16 cellular contexts compared by ENCODE assay signal in the genomic region with DNA sequence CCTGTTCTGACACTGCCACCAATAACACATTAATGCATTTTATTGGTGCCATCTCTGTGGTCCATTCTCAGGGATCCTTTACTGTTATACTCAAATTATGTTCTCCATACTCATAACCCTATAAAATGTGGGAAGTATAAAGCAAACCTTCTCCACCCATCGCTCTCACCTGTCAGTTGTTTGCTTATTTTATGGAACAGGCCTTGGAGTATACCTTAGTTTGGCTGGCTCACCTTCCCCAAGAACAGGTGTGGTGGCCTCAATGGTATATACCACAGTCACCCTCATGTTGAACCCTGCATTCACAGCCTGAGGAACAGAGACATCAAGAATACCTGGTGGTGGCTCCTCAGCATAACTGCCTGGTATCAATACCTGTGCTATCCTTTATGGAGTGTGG.
DNase-seq lines count a peak whose midpoint lies in the region; ATAC-seq and TF ChIP-seq lines count a peak whose summit lies in the region.
"Had no signal": no experiment of that assay in that cellular context is flagged by ENCODE, and none has a peak within 500 bp of the region (broad histone marks: within the 10 kb centered on the region; RNA-seq: fewer than 3 reads in every experiment).

No MANE protein-coding gene starts in this region.

- TF ChIP-seq CTCF in colonic mucosa (IDR thresholded peaks at IDR 0.05), result no peak
- TF ChIP-seq CTCF in mucosa of descending colon (IDR thresholded peaks at IDR 0.05), result no peak

- DNase-seq in colonic mucosa, result peak; percentile 50
- peak in 1 of 3 donors; percentile 34 for DNase-seq in mucosa of descending colon
- DNase-seq in DMS 273 treated with DMSO at 0.1 percent for 48 hours (lab: John Stamatoyannopoulos, UW), result no peak
- DNase-seq: 8988T; ACHN; BE2C; C1 segment of cervical spinal cord; CD4-positive, alpha-beta memory T cell; CD4-positive, CD25-positive, alpha-beta regulatory T cell; CD8-positive, alpha-beta memory T cell; COR-L47; DMS79 treated with DMSO at 0.1 percent for 48 hours; GF-D8 had no signal

- peak; percentile 94 for ATAC-seq in mucosa of descending colon
- no peak for ATAC-seq in HG03095 (IDR thresholded peaks at IDR 0.05; ENCODE audit: unreplicated experiment)
- no peak for ATAC-seq in GM21526 (IDR thresholded peaks at IDR 0.05; ENCODE audit: low FRiP score, unreplicated experiment)

- H3K27me3 ChIP-seq in colonic mucosa, result no peaks in the 10 kb centered on the region
- H3K27me3 ChIP-seq: BE2C, BLaER1 had no signal

- H3K9ac ChIP-seq in colonic mucosa (ENCODE audit: low read depth in 2 of 2, low read length in 2 of 2), result no peak overlapping the region
- H3K9ac ChIP-seq: BLaER1 had no signal

- H3K27ac ChIP-seq in colonic mucosa, result no peak overlapping the region
- H3K27ac ChIP-seq: BLaER1 had no signal

- H3K36me3 ChIP-seq in colonic mucosa (no peaks in the 10 kb centered on the region), mucosa of descending colon (ENCODE audit: low read depth) (no peaks in the 10 kb centered on the region)
- H3K36me3 ChIP-seq: BE2C, BLaER1 had no signal

- intact Hi-C loops in colonic mucosa (cut with DNase I) (no loop called here), mucosa of descending colon (cut with DNase I, micrococcal nuclease) (no loop called here)

- H3K4me1 ChIP-seq in colonic mucosa (no peaks in the 10 kb centered on the region), mucosa of descending colon (ENCODE audit: low read depth) (peaks cover 7% of the 10 kb centered on the region)
- H3K4me1 ChIP-seq: BE2C, BLaER1 had no signal

- H3K4me3 ChIP-seq in colonic mucosa (no peak overlapping the region), mucosa of descending colon (no peak overlapping the region)
- H3K4me3 ChIP-seq: BLaER1 had no signal

- H3K9me3 ChIP-seq in colonic mucosa (no peaks in the 10 kb centered on the region), mucosa of descending colon (no peaks in the 10 kb centered on the region)
- H3K9me3 ChIP-seq: BE2C, BLaER1 had no signal
